In the genomic region with DNA sequence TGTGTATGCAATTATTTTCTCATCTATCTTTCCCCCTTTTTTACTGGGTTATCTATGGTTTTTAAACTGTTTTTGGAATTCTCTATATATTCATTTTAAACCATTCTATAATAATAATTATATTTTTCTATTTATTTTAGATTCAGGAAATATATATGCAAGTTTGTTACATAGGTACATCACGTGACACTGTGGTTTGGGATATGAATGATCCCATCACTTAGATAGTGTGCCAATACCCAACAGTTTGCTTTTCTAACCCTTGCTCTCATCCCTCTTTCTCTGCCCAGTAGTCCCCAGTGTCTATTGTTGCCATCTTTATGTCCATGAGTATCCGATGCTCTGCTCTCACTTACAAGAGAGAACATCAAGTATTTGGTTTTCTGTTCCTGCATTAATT, we compare ENCODE assay signal across 10 cellular contexts.
"Had no signal": no experiment of that assay in that cellular context is flagged by ENCODE, and none has a peak within 500 bp of the region (broad histone marks: within the 10 kb centered on the region; RNA-seq: fewer than 3 reads in every experiment).

No MANE protein-coding gene starts in this region.

- H3K4me3 Mint-ChIP-seq: GM23338, H9, HFFc6 had no signal

- H3K4me1 Mint-ChIP-seq: GM23338, H9 had no signal

- H3K9ac ChIP-seq: GM23248 had no signal

- ATAC-seq: GM23338, HCT116 had no signal

- FAIRE-seq: H54 had no signal

- H3K4me3 ChIP-seq: GM23248, GM23338, HAP-1 had no signal

- H3K36me3 ChIP-seq: HAP-1 had no signal

- H3K4me2 ChIP-seq: GM23338 had no signal

- H3K27ac ChIP-seq: GM23248 had no signal

- DNase-seq: GM23248, GOT3, H7, H9, HCEC 1CT, HFFc6 had no signal

- H3K27ac Mint-ChIP-seq: GM23338, H9, HFFc6 had no signal

- H3K9me3 Mint-ChIP-seq: GM23338, H9, HFFc6 had no signal

- H3K9me3 ChIP-seq: HAP-1 had no signal

- H2AFZ ChIP-seq: GM23248, GM23338 had no signal

- H3K4me1 ChIP-seq: HAP-1 had no signal
